15 cellular contexts compared by ENCODE assay signal in the genomic region with DNA sequence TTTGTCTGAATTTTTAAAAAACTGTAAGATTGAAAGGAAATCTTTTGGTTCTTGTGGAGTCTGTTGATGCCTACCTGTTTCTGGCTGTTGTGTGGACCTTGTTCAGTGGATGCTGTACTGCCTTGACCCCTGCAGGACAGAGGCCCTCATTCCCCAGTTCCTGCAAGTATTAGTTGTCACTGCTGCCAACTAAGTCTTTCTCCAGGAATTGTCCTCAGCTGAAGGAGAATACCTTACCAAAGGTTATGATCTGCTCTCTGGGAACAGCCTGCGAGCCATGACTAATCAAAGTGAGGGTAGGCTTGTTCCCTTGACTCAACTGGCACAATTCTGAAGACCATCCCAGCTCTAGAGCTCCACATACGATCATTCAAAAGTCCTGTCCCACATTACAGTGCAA.
A peak's percentile ranks its signal among the peaks of the same experiment; 100 is the strongest.
DNase-seq lines count a peak whose midpoint lies in the region; TF ChIP-seq lines count a peak whose summit lies in the region.
"Had no signal": no experiment of that assay in that cellular context is flagged by ENCODE, and none has a peak within 500 bp of the region (broad histone marks: within the 10 kb centered on the region; RNA-seq: fewer than 3 reads in every experiment).

No MANE protein-coding gene starts in this region.

- no peaks in the 10 kb centered on the region for H3K36me3 ChIP-seq in liver (ENCODE audit: control insufficient read depth in 4 of 4, insufficient read depth in 3 of 4, low read depth in 1 of 4, low read length in 3 of 4)
- H3K36me3 ChIP-seq: upper lobe of left lung had no signal

- TF ChIP-seq RAD21 in liver (IDR thresholded peaks at IDR 0.05): peak; percentile 70 to 80

- H3K4me3 Mint-ChIP-seq in endothelial cell (ENCODE audit: unreplicated experiment) (no peak overlapping the region), glutamatergic neuron (ENCODE audit: unreplicated experiment) (no peak overlapping the region)
- H3K4me3 Mint-ChIP-seq: activated naive CD4-positive, alpha-beta T cell treated with anti-CD3 and anti-CD28 coated beads, Interleukin-2, amount 50 U/mL, for 24 hours; IgD-negative memory B cell had no signal

- TF ChIP-seq CTCF in AG10803 (conservative IDR thresholded peaks at IDR 0.05; ENCODE audit: low read length) (peak; percentile 45), NB4 (IDR thresholded peaks at IDR 0.05; ENCODE audit: low read depth, low read length) (no peak), endothelial cell (IDR thresholded peaks at IDR 0.05; ENCODE audit: unreplicated experiment) (no peak), liver (IDR thresholded peaks at IDR 0.05; ENCODE audit: low read depth, low read length, missing input control) (peak; percentile 29), glutamatergic neuron (IDR thresholded peaks at IDR 0.05; ENCODE audit: partially characterized antibody, unreplicated experiment) (no peak)

- no peak overlapping the region for H3K27ac ChIP-seq in liver (ENCODE audit: low read depth in 1 of 2, low read length in 2 of 2)
- H3K27ac ChIP-seq: dorsolateral prefrontal cortex, upper lobe of left lung had no signal

- H3K4me1 Mint-ChIP-seq in endothelial cell (ENCODE audit: unreplicated experiment) (no peaks in the 10 kb centered on the region), glutamatergic neuron (ENCODE audit: low read depth, unreplicated experiment) (no peaks in the 10 kb centered on the region)
- H3K4me1 Mint-ChIP-seq: activated naive CD4-positive, alpha-beta T cell treated with anti-CD3 and anti-CD28 coated beads, Interleukin-2, amount 50 U/mL, for 24 hours; IgD-negative memory B cell had no signal

- no peak overlapping the region for H3K9ac ChIP-seq in liver (ENCODE audit: low read depth in 1 of 2, low read length in 2 of 2)

- DNase-seq in AG10803 (ENCODE audit: low read depth) (peak; percentile 35), NB4 (ENCODE audit: low read depth) (peak; percentile 7), endothelial cell (ENCODE audit: low spot score) (peak; percentile 15), NCI-H1694 (lab: John Stamatoyannopoulos, UW) (no peak), glutamatergic neuron (no peak), SK-N-DZ (ENCODE audit: low spot score) (no peak)
- no peak for DNase-seq in stimulated activated naive CD4-positive, alpha-beta T cell treated with Interleukin-2 at 50 U/mL for 16 hours (lab: John Stamatoyannopoulos, UW)
- DNase-seq: dorsolateral prefrontal cortex, H7, T1000 had no signal

- no peak for TF ChIP-seq POLR2A in NB4 (IDR thresholded peaks at IDR 0.05; ENCODE audit: extremely low read depth, insufficient read length)

- H3K27me3 Mint-ChIP-seq in endothelial cell (ENCODE audit: unreplicated experiment) (no peaks in the 10 kb centered on the region), glutamatergic neuron (ENCODE audit: unreplicated experiment) (no peaks in the 10 kb centered on the region)

- H3K9me3 Mint-ChIP-seq in endothelial cell (ENCODE audit: unreplicated experiment) (no peaks in the 10 kb centered on the region), glutamatergic neuron (ENCODE audit: unreplicated experiment) (no peaks in the 10 kb centered on the region)
- H3K9me3 Mint-ChIP-seq: activated naive CD4-positive, alpha-beta T cell treated with anti-CD3 and anti-CD28 coated beads, Interleukin-2, amount 50 U/mL, for 24 hours had no signal

- H3K9me3 ChIP-seq in liver (ENCODE audit: control insufficient read depth in 4 of 4, low read length in 3 of 4): no peaks in the 10 kb centered on the region
- H3K9me3 ChIP-seq: upper lobe of left lung had no signal

- no peak overlapping the region for H3K27ac Mint-ChIP-seq in endothelial cell (ENCODE audit: unreplicated experiment)
- no peak overlapping the region for H3K27ac Mint-ChIP-seq in glutamatergic neuron (ENCODE audit: unreplicated experiment)
- H3K27ac Mint-ChIP-seq: activated naive CD4-positive, alpha-beta T cell treated with anti-CD3 and anti-CD28 coated beads, Interleukin-2, amount 50 U/mL, for 24 hours; IgD-negative memory B cell had no signal

- H3K4me3 ChIP-seq in AG10803 (ENCODE audit: low read length) (no peak overlapping the region), NB4 (ENCODE audit: low read depth, low read length) (no peak overlapping the region), liver (ENCODE audit: low read depth in 1 of 3, low read length in 3 of 3) (no peak overlapping the region)
- H3K4me3 ChIP-seq: dorsolateral prefrontal cortex, skin epidermis, upper lobe of left lung had no signal

- WGBS in liver: 82% methylated on average over 2 of the region's 2 CpGs

- peaks cover 0 to 6% (median 4%) of the 10 kb centered on the region in 4 donors for H3K4me1 ChIP-seq in liver (ENCODE audit: control insufficient read depth in 4 of 4, insufficient read depth in 4 of 4, low read length in 3 of 4)
- H3K4me1 ChIP-seq: upper lobe of left lung had no signal

- H3K36me3 Mint-ChIP-seq in endothelial cell (ENCODE audit: low read depth, unreplicated experiment): no peaks in the 10 kb centered on the region
- no peaks in the 10 kb centered on the region for H3K36me3 Mint-ChIP-seq in glutamatergic neuron (ENCODE audit: unreplicated experiment)
- H3K36me3 Mint-ChIP-seq: activated naive CD4-positive, alpha-beta T cell treated with anti-CD3 and anti-CD28 coated beads, Interleukin-2, amount 50 U/mL, for 24 hours; IgD-negative memory B cell had no signal

- H3K27me3 ChIP-seq in liver (ENCODE audit: control insufficient read depth in 4 of 4, insufficient read depth in 4 of 4, low read length in 3 of 4): no peaks in the 10 kb centered on the region
- H3K27me3 ChIP-seq: upper lobe of left lung had no signal

TF ChIP-seq in liver, 16 proteins besides CTCF, POLR2A, EP300 and RAD21:
- no peak for TF ChIP-seq FOXA2 (IDR thresholded peaks at IDR 0.05)
- peak; percentile 12 to 60 for TF ChIP-seq HNF4A (conservative IDR thresholded peaks at IDR 0.05)
- TF ChIP-seq GABPA (IDR thresholded peaks at IDR 0.05 in 1 of 2, conservative IDR thresholded peaks at IDR 0.05 in 1 of 2): no peak
- TF ChIP-seq EGR1 (IDR thresholded peaks at IDR 0.05; ENCODE audit: low read depth in 2 of 2): no peak
- TF ChIP-seq FOXA1 (IDR thresholded peaks at IDR 0.05): no peak
- no peak for TF ChIP-seq YY1 (IDR thresholded peaks at IDR 0.05)
- TF ChIP-seq, protein P1, sequence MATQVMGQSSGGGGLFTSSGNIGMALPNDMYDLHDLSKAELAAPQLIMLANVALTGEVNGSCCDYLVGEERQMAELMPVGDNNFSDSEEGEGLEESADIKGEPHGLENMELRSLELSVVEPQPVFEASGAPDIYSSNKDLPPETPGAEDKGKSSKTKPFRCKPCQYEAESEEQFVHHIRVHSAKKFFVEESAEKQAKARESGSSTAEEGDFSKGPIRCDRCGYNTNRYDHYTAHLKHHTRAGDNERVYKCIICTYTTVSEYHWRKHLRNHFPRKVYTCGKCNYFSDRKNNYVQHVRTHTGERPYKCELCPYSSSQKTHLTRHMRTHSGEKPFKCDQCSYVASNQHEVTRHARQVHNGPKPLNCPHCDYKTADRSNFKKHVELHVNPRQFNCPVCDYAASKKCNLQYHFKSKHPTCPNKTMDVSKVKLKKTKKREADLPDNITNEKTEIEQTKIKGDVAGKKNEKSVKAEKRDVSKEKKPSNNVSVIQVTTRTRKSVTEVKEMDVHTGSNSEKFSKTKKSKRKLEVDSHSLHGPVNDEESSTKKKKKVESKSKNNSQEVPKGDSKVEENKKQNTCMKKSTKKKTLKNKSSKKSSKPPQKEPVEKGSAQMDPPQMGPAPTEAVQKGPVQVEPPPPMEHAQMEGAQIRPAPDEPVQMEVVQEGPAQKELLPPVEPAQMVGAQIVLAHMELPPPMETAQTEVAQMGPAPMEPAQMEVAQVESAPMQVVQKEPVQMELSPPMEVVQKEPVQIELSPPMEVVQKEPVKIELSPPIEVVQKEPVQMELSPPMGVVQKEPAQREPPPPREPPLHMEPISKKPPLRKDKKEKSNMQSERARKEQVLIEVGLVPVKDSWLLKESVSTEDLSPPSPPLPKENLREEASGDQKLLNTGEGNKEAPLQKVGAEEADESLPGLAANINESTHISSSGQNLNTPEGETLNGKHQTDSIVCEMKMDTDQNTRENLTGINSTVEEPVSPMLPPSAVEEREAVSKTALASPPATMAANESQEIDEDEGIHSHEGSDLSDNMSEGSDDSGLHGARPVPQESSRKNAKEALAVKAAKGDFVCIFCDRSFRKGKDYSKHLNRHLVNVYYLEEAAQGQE (IDR thresholded peaks at IDR 0.05): no peak
- TF ChIP-seq, protein P2, sequence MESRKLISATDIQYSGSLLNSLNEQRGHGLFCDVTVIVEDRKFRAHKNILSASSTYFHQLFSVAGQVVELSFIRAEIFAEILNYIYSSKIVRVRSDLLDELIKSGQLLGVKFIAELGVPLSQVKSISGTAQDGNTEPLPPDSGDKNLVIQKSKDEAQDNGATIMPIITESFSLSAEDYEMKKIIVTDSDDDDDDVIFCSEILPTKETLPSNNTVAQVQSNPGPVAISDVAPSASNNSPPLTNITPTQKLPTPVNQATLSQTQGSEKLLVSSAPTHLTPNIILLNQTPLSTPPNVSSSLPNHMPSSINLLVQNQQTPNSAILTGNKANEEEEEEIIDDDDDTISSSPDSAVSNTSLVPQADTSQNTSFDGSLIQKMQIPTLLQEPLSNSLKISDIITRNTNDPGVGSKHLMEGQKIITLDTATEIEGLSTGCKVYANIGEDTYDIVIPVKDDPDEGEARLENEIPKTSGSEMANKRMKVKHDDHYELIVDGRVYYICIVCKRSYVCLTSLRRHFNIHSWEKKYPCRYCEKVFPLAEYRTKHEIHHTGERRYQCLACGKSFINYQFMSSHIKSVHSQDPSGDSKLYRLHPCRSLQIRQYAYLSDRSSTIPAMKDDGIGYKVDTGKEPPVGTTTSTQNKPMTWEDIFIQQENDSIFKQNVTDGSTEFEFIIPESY (IDR thresholded peaks at IDR 0.05): no peak
- no peak for TF ChIP-seq HNF4G (IDR thresholded peaks at IDR 0.05)
- no peak for TF ChIP-seq TAF1 (conservative IDR thresholded peaks at IDR 0.05)
- TF ChIP-seq SP1 (IDR thresholded peaks at IDR 0.05): no peak
- TF ChIP-seq NR2F2 (IDR thresholded peaks at IDR 0.05): no peak
- peak in 1 of 2 donors; percentile 23 for TF ChIP-seq RXRA (IDR thresholded peaks at IDR 0.05)
- TF ChIP-seq, protein P3, sequence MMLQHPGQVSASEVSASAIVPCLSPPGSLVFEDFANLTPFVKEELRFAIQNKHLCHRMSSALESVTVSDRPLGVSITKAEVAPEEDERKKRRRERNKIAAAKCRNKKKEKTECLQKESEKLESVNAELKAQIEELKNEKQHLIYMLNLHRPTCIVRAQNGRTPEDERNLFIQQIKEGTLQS (IDR thresholded peaks at IDR 0.05): no peak
- TF ChIP-seq, protein P4, sequence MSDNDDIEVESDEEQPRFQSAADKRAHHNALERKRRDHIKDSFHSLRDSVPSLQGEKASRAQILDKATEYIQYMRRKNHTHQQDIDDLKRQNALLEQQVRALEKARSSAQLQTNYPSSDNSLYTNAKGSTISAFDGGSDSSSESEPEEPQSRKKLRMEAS (IDR thresholded peaks at IDR 0.05): no peak
- no peak for TF ChIP-seq JUND (IDR thresholded peaks at IDR 0.05)

Comparison
In these comparisons a context has a peak if more than half of its experiments do, and no peak if none do; other contexts are left out.
1. DNase-seq: peak in AG10803 (single experiment), NB4 (single experiment) and endothelial cell (single experiment); none in NCI-H1694 (single experiment), glutamatergic neuron (single experiment), stimulated activated naive CD4-positive, alpha-beta T cell treated with Interleukin-2 at 50 U/mL for 16 hours (single experiment) and SK-N-DZ (single experiment).
2. CTCF ChIP-seq: peak in AG10803 (single experiment) and liver (single experiment); none in NB4 (single experiment), endothelial cell (single experiment) and glutamatergic neuron (single experiment).